In genomic region chr10:124354411-124355382, GRCh38 we compare ENCODE assay signal across 9 cellular contexts.
DNase-seq lines count a peak whose midpoint lies in the region; ATAC-seq and TF ChIP-seq lines count a peak whose summit lies in the region.
"Had no signal": no experiment of that assay in that cellular context is flagged by ENCODE, and none has a peak within 500 bp of the region (broad histone marks: within the 10 kb centered on the region; RNA-seq: fewer than 3 reads in every experiment).

No MANE protein-coding gene starts in this region.

- H4K8ac ChIP-seq in H9 (replicated peaks; ENCODE audit: insufficient read length, low read depth, low read length) = no peak overlapping the region

- H2BK120ac ChIP-seq in H9 (ENCODE audit: low read depth, low read length, poor library complexity, severe bottlenecking) = no peak overlapping the region

- no peak overlapping the region for H2BK15ac ChIP-seq in H9 (ENCODE audit: low read depth, low read length)

- H3K9me3 Mint-ChIP-seq in H9 = no peaks in the 10 kb centered on the region; a peak in 1 of 5 replicates
- H3K9me3 Mint-ChIP-seq in activated T-cell treated with anti-CD3 and anti-CD28 coated beads, Interleukin-2, amount 50 U/mL, for 72 hours = peaks cover 3% of the 10 kb centered on the region in 2 donors

- no peak overlapping the region for H3K56ac ChIP-seq in H9 (ENCODE audit: insufficient read length, low read depth, low read length)

- no peak overlapping the region for H4K91ac ChIP-seq in H9 (ENCODE audit: insufficient read length, low read depth, low read length)

- WGBS in H9 (ENCODE audit: extremely low coverage, insufficient read length, low lambda C conversion rate) = no CpG with 5 or more reads among the region's 29 CpGs

- no peaks in the 10 kb centered on the region for H3K79me2 ChIP-seq in H9 (ENCODE audit: insufficient read depth, low read length)

- no peak overlapping the region for H2BK5ac ChIP-seq in H9 (ENCODE audit: insufficient read length, low read length)

- H3K23ac ChIP-seq in H9 (ENCODE audit: insufficient read length, low read depth, low read length) = no peak overlapping the region

- peak overlapping the region in 1 of 2 experiments; percentile 53; a peak in 1 of 5 replicates for H3K4me3 Mint-ChIP-seq in H9
- peak overlapping the region; percentile 83 to 90 for H3K4me3 Mint-ChIP-seq in activated T-cell treated with anti-CD3 and anti-CD28 coated beads, Interleukin-2, amount 50 U/mL, for 72 hours

- peaks cover 5 to 43% of the 10 kb centered on the region in 2 experiments for H3K4me1 Mint-ChIP-seq in H9
- peaks cover 15% of the 10 kb centered on the region for H3K4me1 Mint-ChIP-seq in activated T-cell treated with anti-CD3 and anti-CD28 coated beads, Interleukin-2, amount 50 U/mL, for 72 hours (ENCODE audit: low read depth)

- H2BK20ac ChIP-seq in H9 (ENCODE audit: low read depth, low read length, poor library complexity, severe bottlenecking) = no peak overlapping the region

- no peak for TF ChIP-seq CTCF in H9 (conservative IDR thresholded peaks at IDR 0.05)
- no peak for TF ChIP-seq CTCF in cardiac muscle cell (IDR thresholded peaks at IDR 0.05; ENCODE audit: low read depth, low read length)

- H4K5ac ChIP-seq in H9 (ENCODE audit: insufficient read length, low read depth, low read length) = no peak overlapping the region

- no peak overlapping the region; the same call in 1 of the 2 replicates for H3K14ac ChIP-seq in H9 (ENCODE audit: insufficient read depth, low read length)

- no peak overlapping the region for H3T11ph ChIP-seq in H9 (ENCODE audit: low read length)

- DNase-seq in DMS153 treated with DMSO at 0.1 percent for 48 hours (lab: John Stamatoyannopoulos, UW; ENCODE audit: unreplicated experiment) (peak; percentile 93), H9 (peak; percentile 26), NCI-H510A treated with DMSO at 0.1 percent for 48 hours (lab: John Stamatoyannopoulos, UW) (peak; percentile 82), cardiac muscle cell (ENCODE audit: low read depth in 1 of 2, low spot score in 1 of 2) (peak; percentile 50 to 92), renal cortical epithelial cell (ENCODE audit: low read depth) (peak; percentile 19)
- DNase-seq in activated T-cell treated with anti-CD3 and anti-CD28 coated beads, Interleukin-2, amount 50 U/mL, for 72 hours = peak; percentile 41

- no peak overlapping the region for H2BK12ac ChIP-seq in H9 (ENCODE audit: insufficient read length, low read depth, low read length)

- peak; percentile 88 to 95 for ATAC-seq in activated T-cell treated with anti-CD3 and anti-CD28 coated beads, Interleukin-2, amount 50 U/mL, for 72 hours (replicated peaks in 1 of 2)
- ATAC-seq in GM18505 (IDR thresholded peaks at IDR 0.05; ENCODE audit: unreplicated experiment) (no peak), GM18867 (IDR thresholded peaks at IDR 0.05; ENCODE audit: unreplicated experiment) (no peak)

- no peak overlapping the region for H3K9ac ChIP-seq in H9 (ENCODE audit: extremely low read depth, insufficient read length, low read length)

- peak overlapping the region; percentile 4 for H3K4me3 ChIP-seq in cardiac muscle cell

- H3K36me3 Mint-ChIP-seq in H9 (ENCODE audit: insufficient read depth in 1 of 3, low read depth in 3 of 3) = no peaks in the 10 kb centered on the region
- H3K36me3 Mint-ChIP-seq in activated T-cell treated with anti-CD3 and anti-CD28 coated beads, Interleukin-2, amount 50 U/mL, for 72 hours (ENCODE audit: insufficient read depth in 2 of 2) = peaks cover 0 to 2% of the 10 kb centered on the region in 2 donors

- H3K4me1 ChIP-seq in H9 (ENCODE audit: insufficient read depth, low read length) (no peaks in the 10 kb centered on the region; the same call in 1 of the 2 replicates), cardiac muscle cell (ENCODE audit: low read depth) (peaks cover 8% of the 10 kb centered on the region)

- H3K27me3 ChIP-seq in H9 (ENCODE audit: insufficient read depth, low read length) = no peaks in the 10 kb centered on the region
- H3K27me3 ChIP-seq in cardiac muscle cell = no peaks in the 10 kb centered on the region

- H3K4me2 ChIP-seq in H9 (ENCODE audit: insufficient read depth, insufficient read length, low read length) = peak overlapping the region; percentile 12

- no peak overlapping the region for H3K4ac ChIP-seq in H9 (ENCODE audit: low read depth, low read length)

- H2AFZ ChIP-seq in H9 (ENCODE audit: low read length) = no peak overlapping the region

- no peak for TF ChIP-seq POLR2A in GM18505 (IDR thresholded peaks at IDR 0.05; ENCODE audit: borderline replicate concordance, extremely low read depth, insufficient read depth, insufficient read length)

- no peaks in the 10 kb centered on the region for H3K23me2 ChIP-seq in H9 (ENCODE audit: insufficient read length, low read depth, low read length, poor library complexity, severe bottlenecking)

- H3K9me3 ChIP-seq in H9 (ENCODE audit: control insufficient read depth, low read depth, low read length) (no peaks in the 10 kb centered on the region), cardiac muscle cell (ENCODE audit: low read depth) (peaks cover 3% of the 10 kb centered on the region)

- H3K18ac ChIP-seq in H9 (ENCODE audit: insufficient read length, low read depth, low read length) = no peak overlapping the region

- H3K79me1 ChIP-seq in H9 (ENCODE audit: insufficient read depth, low read depth, low read length, poor library complexity, severe bottlenecking) = no peaks in the 10 kb centered on the region

- peak overlapping the region in 1 of 3 experiments; percentile 67; a peak in 1 of 7 replicates for H3K27ac Mint-ChIP-seq in H9
- H3K27ac Mint-ChIP-seq in activated T-cell treated with anti-CD3 and anti-CD28 coated beads, Interleukin-2, amount 50 U/mL, for 72 hours = peak overlapping the region; percentile 69

- no peaks in the 10 kb centered on the region for H3K36me3 ChIP-seq in cardiac muscle cell

- H3K27ac ChIP-seq in H9 (ENCODE audit: insufficient read length, low read depth, low read length) (no peak overlapping the region), cardiac muscle cell (no peak overlapping the region)
- H3K27ac ChIP-seq: VCaP had no signal

- H2AK5ac ChIP-seq in H9 (ENCODE audit: insufficient read length, low read length) = no peak overlapping the region

- peaks cover 2% of the 10 kb centered on the region for H3K27me3 Mint-ChIP-seq in H9 (ENCODE audit: low read depth)
- no peaks in the 10 kb centered on the region for H3K27me3 Mint-ChIP-seq in activated T-cell treated with anti-CD3 and anti-CD28 coated beads, Interleukin-2, amount 50 U/mL, for 72 hours (ENCODE audit: low read depth)

- no peaks in the 10 kb centered on the region for H4K20me1 ChIP-seq in H9 (ENCODE audit: control insufficient read depth, insufficient read depth, insufficient read length)

Comparison
In these comparisons a context has a peak if more than half of its experiments do, and no peak if none do; other contexts are left out.
1. DNase-seq: peak in every context shown above with its lines; median percentile 93 in DMS153 treated with DMSO at 0.1 percent for 48 hours; 82 in NCI-H510A treated with DMSO at 0.1 percent for 48 hours; 71 in cardiac muscle cell; 41 in activated T-cell treated with anti-CD3 and anti-CD28 coated beads, Interleukin-2, amount 50 U/mL, for 72 hours; 26 in H9; 19 in renal cortical epithelial cell.
2. ATAC-seq: peak in activated T-cell treated with anti-CD3 and anti-CD28 coated beads, Interleukin-2, amount 50 U/mL, for 72 hours (2 of 2); none in GM18505 (single experiment) and GM18867 (single experiment).